ENCODE assay signal across 2 cellular contexts in genomic region chr13:26941345-26942174, GRCh38.
TF ChIP-seq lines count a peak whose summit lies in the region.

No MANE protein-coding gene starts in this region.

TF ChIP-seq in HEK293, 187 proteins besides CTCF, POLR2A, EP300 and RAD21 (continued from another document and continues in another):
- TF ChIP-seq BCL6B (tag by site-specific recombination; IDR thresholded peaks at IDR 0.05): no peak
- no peak for TF ChIP-seq HIC1 (tag by site-specific recombination; IDR thresholded peaks at IDR 0.05)
- no peak for TF ChIP-seq ZBTB44 (tag by site-specific recombination; IDR thresholded peaks at IDR 0.05)
- no peak for TF ChIP-seq ZNF26 (tag by site-specific recombination; IDR thresholded peaks at IDR 0.05)
- no peak for TF ChIP-seq ZNF433 (tag by site-specific recombination; IDR thresholded peaks at IDR 0.05; ENCODE audit: low read depth)
- TF ChIP-seq KLF1 (tag by site-specific recombination; IDR thresholded peaks at IDR 0.05): no peak
- TF ChIP-seq ELK4 (IDR thresholded peaks at IDR 0.05; ENCODE audit: borderline replicate concordance, low read depth, low read length): no peak
- peak; percentile 97 for TF ChIP-seq ZNF157 (tag by site-specific recombination; IDR thresholded peaks at IDR 0.05)
- no peak for TF ChIP-seq FEZF1 (tag by site-specific recombination; IDR thresholded peaks at IDR 0.05)
- TF ChIP-seq ATF2 (tag by site-specific recombination; IDR thresholded peaks at IDR 0.05; ENCODE audit: low read depth): peak; percentile 68; the same call in 1 of the 2 replicates
- no peak for TF ChIP-seq ZNF513 (tag by site-specific recombination; IDR thresholded peaks at IDR 0.05)
- TF ChIP-seq YY2 (tag by site-specific recombination; IDR thresholded peaks at IDR 0.05): no peak
- TF ChIP-seq ZNF248 (tag by site-specific recombination; IDR thresholded peaks at IDR 0.05): no peak
- TF ChIP-seq SETDB1 (IDR thresholded peaks at IDR 0.05; ENCODE audit: insufficient read length, low read length): peak; percentile 94
- peak; percentile 55 for TF ChIP-seq ZNF629 (tag by site-specific recombination; IDR thresholded peaks at IDR 0.05)
- TF ChIP-seq ZNF792 (tag by site-specific recombination; IDR thresholded peaks at IDR 0.05): no peak

TF ChIP-seq in K562, 482 proteins besides CTCF, POLR2A, EP300 and RAD21 (continued from another document):
- TF ChIP-seq HEY1 (CRISPR knock-in tag; IDR thresholded peaks at IDR 0.05; ENCODE audit: borderline replicate concordance) (no peak), TCF3 (CRISPR knock-in tag; IDR thresholded peaks at IDR 0.05) (0 out of 2 replicates have a peak, but pooled peaks have one; percentile 16), ZZZ3 (IDR thresholded peaks at IDR 0.05) (no peak), CBFA2T3 (IDR thresholded peaks at IDR 0.05) (peak; percentile 39), DIDO1 (tag; IDR thresholded peaks at IDR 0.05; ENCODE audit: low read depth) (no peak), TARDBP (IDR thresholded peaks at IDR 0.05) (no peak)
